14 cellular contexts compared by ENCODE assay signal in genomic region chr2:201858267-201858666, GRCh38. TPM values are rescaled to one million over a fixed set of nuclear protein-coding genes. Genes with fewer than 3 reads are reported as not detected.
DNase-seq lines count a peak whose midpoint lies in the region; ATAC-seq and TF ChIP-seq lines count a peak whose summit lies in the region.
"Had no signal": no experiment of that assay in that cellular context is flagged by ENCODE, and none has a peak within 500 bp of the region (broad histone marks: within the 10 kb centered on the region; RNA-seq: fewer than 3 reads in every experiment).

No MANE protein-coding gene starts in this region.

- TF ChIP-seq CTCF in endothelial cell (IDR thresholded peaks at IDR 0.05; ENCODE audit: unreplicated experiment) (no peak), type B pancreatic cell (conservative IDR thresholded peaks at IDR 0.05) (no peak)

- POLR2A ChIA-PET in naive thymus-derived CD8-positive, alpha-beta T cell (lab: Charles Lee), result interaction anchor here (0.6 kb wide), 1 partner anchor 327 kb away, joined by 4 read pairs; no protein-coding TSS in a partner anchor

- peaks cover 25% of the 10 kb centered on the region for H3K4me1 Mint-ChIP-seq in activated naive CD4-positive, alpha-beta T cell treated with anti-CD3 and anti-CD28 coated beads, Interleukin-2, amount 50 U/mL, for 24 hours
- H3K4me1 Mint-ChIP-seq in activated naive CD4-positive, alpha-beta T cell treated with anti-CD3 and anti-CD28 coated beads for 36 hours (ENCODE audit: low read depth), result peaks cover 17% of the 10 kb centered on the region
- H3K4me1 Mint-ChIP-seq in endothelial cell (ENCODE audit: unreplicated experiment), result peaks cover 17% of the 10 kb centered on the region
- H3K4me1 Mint-ChIP-seq in naive thymus-derived CD8-positive, alpha-beta T cell, result peaks cover 12 to 24% (median 16%) of the 10 kb centered on the region in 4 donors
- peaks cover 51% of the 10 kb centered on the region for H3K4me1 Mint-ChIP-seq in type B pancreatic cell (ENCODE audit: unreplicated experiment)
- H3K4me1 Mint-ChIP-seq in activated CD8-positive, alpha-beta memory T cell treated with anti-CD3 and anti-CD28 coated beads, Interleukin-2, amount 10 ng/mL, durations not matched to agents 7 days and 5 days, result peaks cover 12% of the 10 kb centered on the region

- H3K36me3 Mint-ChIP-seq in activated naive CD4-positive, alpha-beta T cell treated with anti-CD3 and anti-CD28 coated beads, Interleukin-2, amount 50 U/mL, for 24 hours, result no peaks in the 10 kb centered on the region
- H3K36me3 Mint-ChIP-seq in activated naive CD4-positive, alpha-beta T cell treated with anti-CD3 and anti-CD28 coated beads for 36 hours (ENCODE audit: low read depth), result no peaks in the 10 kb centered on the region
- H3K36me3 Mint-ChIP-seq in endothelial cell (ENCODE audit: low read depth, unreplicated experiment) (no peaks in the 10 kb centered on the region), type B pancreatic cell (no peaks in the 10 kb centered on the region)
- H3K36me3 Mint-ChIP-seq in naive thymus-derived CD8-positive, alpha-beta T cell, result no peaks in the 10 kb centered on the region
- no peaks in the 10 kb centered on the region for H3K36me3 Mint-ChIP-seq in activated CD8-positive, alpha-beta memory T cell treated with anti-CD3 and anti-CD28 coated beads, Interleukin-2, amount 10 ng/mL, durations not matched to agents 7 days and 5 days
- H3K36me3 Mint-ChIP-seq: activated naive CD8-positive, alpha-beta T cell treated with anti-CD3 and anti-CD28 coated beads, Interleukin-2, amount 10 ng/mL, durations not matched to agents 7 days and 5 days had no signal

- CTCF ChIA-PET in activated naive CD4-positive, alpha-beta T cell treated with anti-CD3 and anti-CD28 coated beads for 36 hours (lab: Charles Lee), result interaction anchor here (0.7 kb wide), 2 partner anchors 320 to 540 kb away, joined by 3 read pairs; no protein-coding TSS in a partner anchor
- CTCF ChIA-PET in activated CD8-positive, alpha-beta memory T cell treated with anti-CD3 and anti-CD28 coated beads, Interleukin-2, amount 10 ng/mL, durations not matched to agents 7 days and 5 days (lab: Charles Lee), result interaction anchor here (1.5 kb wide), 1 partner anchor 320 kb away, joined by 5 read pairs; no protein-coding TSS in a partner anchor

- H3K4me3 Mint-ChIP-seq in activated naive CD4-positive, alpha-beta T cell treated with anti-CD3 and anti-CD28 coated beads, Interleukin-2, amount 50 U/mL, for 24 hours, result peak overlapping the region; percentile 30
- no peak overlapping the region for H3K4me3 Mint-ChIP-seq in activated naive CD4-positive, alpha-beta T cell treated with anti-CD3 and anti-CD28 coated beads for 36 hours
- peak overlapping the region; percentile 82 for H3K4me3 Mint-ChIP-seq in endothelial cell (ENCODE audit: unreplicated experiment)
- H3K4me3 Mint-ChIP-seq in naive thymus-derived CD8-positive, alpha-beta T cell, result peak overlapping the region; percentile 17 to 77 (median 66)
- H3K4me3 Mint-ChIP-seq in type B pancreatic cell, result peak overlapping the region; percentile 77
- H3K4me3 Mint-ChIP-seq in activated CD8-positive, alpha-beta memory T cell treated with anti-CD3 and anti-CD28 coated beads, Interleukin-2, amount 10 ng/mL, durations not matched to agents 7 days and 5 days, result no peak overlapping the region

- H3K27ac Mint-ChIP-seq in activated naive CD4-positive, alpha-beta T cell treated with anti-CD3 and anti-CD28 coated beads, Interleukin-2, amount 50 U/mL, for 24 hours, result no peak overlapping the region
- H3K27ac Mint-ChIP-seq in activated naive CD4-positive, alpha-beta T cell treated with anti-CD3 and anti-CD28 coated beads for 36 hours, result no peak overlapping the region
- H3K27ac Mint-ChIP-seq in endothelial cell (ENCODE audit: unreplicated experiment) (no peak overlapping the region), type B pancreatic cell (peak overlapping the region; percentile 27)
- peak overlapping the region in 1 of 10 donors; percentile 14 for H3K27ac Mint-ChIP-seq in naive thymus-derived CD8-positive, alpha-beta T cell
- no peak overlapping the region for H3K27ac Mint-ChIP-seq in activated CD8-positive, alpha-beta memory T cell treated with anti-CD3 and anti-CD28 coated beads, Interleukin-2, amount 10 ng/mL, durations not matched to agents 7 days and 5 days
- H3K27ac Mint-ChIP-seq: activated naive CD8-positive, alpha-beta T cell treated with anti-CD3 and anti-CD28 coated beads, Interleukin-2, amount 10 ng/mL, durations not matched to agents 7 days and 5 days had no signal

- H3K9me3 Mint-ChIP-seq in activated naive CD4-positive, alpha-beta T cell treated with anti-CD3 and anti-CD28 coated beads, Interleukin-2, amount 50 U/mL, for 24 hours, result no peaks in the 10 kb centered on the region
- H3K9me3 Mint-ChIP-seq in activated naive CD4-positive, alpha-beta T cell treated with anti-CD3 and anti-CD28 coated beads for 36 hours, result no peaks in the 10 kb centered on the region
- H3K9me3 Mint-ChIP-seq in endothelial cell (ENCODE audit: unreplicated experiment) (no peaks in the 10 kb centered on the region), type B pancreatic cell (no peaks in the 10 kb centered on the region)
- H3K9me3 Mint-ChIP-seq in naive thymus-derived CD8-positive, alpha-beta T cell, result no peaks in the 10 kb centered on the region
- H3K9me3 Mint-ChIP-seq in activated CD8-positive, alpha-beta memory T cell treated with anti-CD3 and anti-CD28 coated beads, Interleukin-2, amount 10 ng/mL, durations not matched to agents 7 days and 5 days (ENCODE audit: low read depth), result no peaks in the 10 kb centered on the region
- H3K9me3 Mint-ChIP-seq: activated naive CD8-positive, alpha-beta T cell treated with anti-CD3 and anti-CD28 coated beads, Interleukin-2, amount 10 ng/mL, durations not matched to agents 7 days and 5 days had no signal

- intact Hi-C loops in activated naive CD4-positive, alpha-beta T cell treated with anti-CD3 and anti-CD28 coated beads for 36 hours (cut with micrococcal nuclease), result loop anchor here (5.0 kb wide), 1 partner anchor 61 kb away; no protein-coding TSS in a partner anchor

- peaks cover 11% of the 10 kb centered on the region for H3K27me3 Mint-ChIP-seq in activated naive CD4-positive, alpha-beta T cell treated with anti-CD3 and anti-CD28 coated beads, Interleukin-2, amount 50 U/mL, for 24 hours
- peaks cover 6% of the 10 kb centered on the region for H3K27me3 Mint-ChIP-seq in activated naive CD4-positive, alpha-beta T cell treated with anti-CD3 and anti-CD28 coated beads for 36 hours (ENCODE audit: low read depth)
- H3K27me3 Mint-ChIP-seq in endothelial cell (ENCODE audit: unreplicated experiment), result no peaks in the 10 kb centered on the region
- H3K27me3 Mint-ChIP-seq in naive thymus-derived CD8-positive, alpha-beta T cell, result peaks cover 9 to 28% (median 11%) of the 10 kb centered on the region in 5 donors
- H3K27me3 Mint-ChIP-seq in type B pancreatic cell, result no peaks in the 10 kb centered on the region
- H3K27me3 Mint-ChIP-seq in activated CD8-positive, alpha-beta memory T cell treated with anti-CD3 and anti-CD28 coated beads, Interleukin-2, amount 10 ng/mL, durations not matched to agents 7 days and 5 days, result peaks cover 49% of the 10 kb centered on the region

- peak in 1 of 2 donors; percentile 50 for ATAC-seq in naive thymus-derived CD8-positive, alpha-beta T cell
- no peak for ATAC-seq in GM21390 (IDR thresholded peaks at IDR 0.05; ENCODE audit: unreplicated experiment)
- ATAC-seq in activated CD8-positive, alpha-beta memory T cell treated with anti-CD3 and anti-CD28 coated beads, Interleukin-2, amount 10 ng/mL, durations not matched to agents 7 days and 5 days, result no peak

- DNase-seq in activated naive CD4-positive, alpha-beta T cell treated with anti-CD3 and anti-CD28 coated beads for 36 hours, result no peak
- DNase-seq in endothelial cell (ENCODE audit: low spot score) (no peak), type B pancreatic cell (ENCODE audit: extremely low spot score, unreplicated experiment) (no peak)
- peak in 2 of 10 donors; percentile 29 for DNase-seq in naive thymus-derived CD8-positive, alpha-beta T cell
- no peak for DNase-seq in stimulated activated CD4-positive, alpha-beta T cell treated with anti-CD3 and anti-CD28 coated beads, Interleukin-4, amount 100 ng/mL, for 4 hours
- DNase-seq in activated CD8-positive, alpha-beta memory T cell treated with anti-CD3 and anti-CD28 coated beads, Interleukin-2, amount 10 ng/mL, durations not matched to agents 7 days and 5 days, result no peak
- DNase-seq: activated CD4-positive, alpha-beta T cell treated with anti-CD3 and anti-CD28 coated beads, Interleukin-2, amount 50 U/mL, for 1 hour; activated naive CD8-positive, alpha-beta T cell treated with anti-CD3 and anti-CD28 coated beads, Interleukin-2, amount 10 ng/mL, durations not matched to agents 7 days and 5 days; BE2C; DMS 273 treated with DMSO at 0.1 percent for 48 hours; GOT3; small intestine had no signal

RNA-seq across cellular contexts. Expression of gene CDK15, which starts 51.9 kb away (rescaled TPM):
- total RNA-seq in activated naive CD4-positive, alpha-beta T cell treated with anti-CD3 and anti-CD28 coated beads for 36 hours, result not detected
- total RNA-seq in endothelial cell (ENCODE audit: unreplicated experiment) (not detected), type B pancreatic cell (ENCODE audit: low replicate concordance) (1.8 TPM in 1 of 2 replicates, not detected in the other)
- total RNA-seq in naive thymus-derived CD8-positive, alpha-beta T cell, result not detected
- polyA plus RNA-seq in naive thymus-derived CD8-positive, alpha-beta T cell, result not detected
- not detected for total RNA-seq in activated CD8-positive, alpha-beta memory T cell treated with anti-CD3 and anti-CD28 coated beads, Interleukin-2, amount 10 ng/mL, durations not matched to agents 7 days and 5 days
- total RNA-seq: activated naive CD8-positive, alpha-beta T cell treated with anti-CD3 and anti-CD28 coated beads, Interleukin-2, amount 10 ng/mL, durations not matched to agents 7 days and 5 days had no signal

Comparison
In these comparisons a context has a peak if more than half of its experiments do, and no peak if none do; other contexts are left out.
1. H3K4me3 Mint-ChIP-seq: peak in activated naive CD4-positive, alpha-beta T cell treated with anti-CD3 and anti-CD28 coated beads, Interleukin-2, amount 50 U/mL, for 24 hours (single experiment), endothelial cell (single experiment), naive thymus-derived CD8-positive, alpha-beta T cell (10 of 10) and type B pancreatic cell (single experiment); none in activated naive CD4-positive, alpha-beta T cell treated with anti-CD3 and anti-CD28 coated beads for 36 hours (single experiment) and activated CD8-positive, alpha-beta memory T cell treated with anti-CD3 and anti-CD28 coated beads, Interleukin-2, amount 10 ng/mL, durations not matched to agents 7 days and 5 days (single experiment).